Comparison of ENCODE assay signal across 22 cellular contexts in the genomic region with DNA sequence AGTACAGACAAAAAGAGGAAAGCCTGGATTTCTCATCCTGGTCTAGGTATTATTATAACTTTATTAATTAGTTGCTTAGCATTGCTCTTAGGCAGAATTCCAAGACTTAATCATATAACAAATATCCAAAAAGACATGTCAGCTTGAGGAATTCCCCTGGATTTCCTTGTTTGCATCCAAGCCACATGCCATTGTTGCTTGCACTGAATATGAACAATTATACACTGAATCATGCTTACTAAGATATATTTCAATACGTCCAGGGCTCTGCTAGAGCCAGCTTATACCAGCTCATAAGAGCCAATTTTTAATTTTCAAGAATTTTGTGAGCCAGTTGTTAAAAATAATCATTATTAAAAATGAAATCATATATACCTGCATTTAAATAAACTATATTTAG. TPM values are rescaled to one million over a fixed set of nuclear protein-coding genes. Genes with fewer than 3 reads are reported as not detected.
DNase-seq lines count a peak whose midpoint lies in the region; ATAC-seq and TF ChIP-seq lines count a peak whose summit lies in the region.
"Had no signal": no experiment of that assay in that cellular context is flagged by ENCODE, and none has a peak within 500 bp of the region (broad histone marks: within the 10 kb centered on the region; RNA-seq: fewer than 3 reads in every experiment).

No MANE protein-coding gene starts in this region.

- no peak overlapping the region for H3K27ac ChIP-seq in coronary artery
- H3K27ac ChIP-seq: 22Rv1, esophagus muscularis mucosa, HL-60, ovary, upper lobe of left lung had no signal

- H3K27ac Mint-ChIP-seq in stimulated activated memory B cell treated with anti-CD40 and anti-IgM and Interleukin-4, amounts not matched to agents 10 μg/mL and 1 μg/mL and 100 μg/mL, for 72 hours = peak overlapping the region; percentile 16
- H3K27ac Mint-ChIP-seq: activated naive CD4-positive, alpha-beta T cell treated with anti-CD3 and anti-CD28 coated beads, Interleukin-2, amount 50 U/mL, for 24 hours had no signal

- H3K4me1 Mint-ChIP-seq in stimulated activated memory B cell treated with anti-CD40 and anti-IgM and Interleukin-4, amounts not matched to agents 10 μg/mL and 1 μg/mL and 100 μg/mL, for 72 hours = peaks cover 40% of the 10 kb centered on the region
- H3K4me1 Mint-ChIP-seq: activated naive CD4-positive, alpha-beta T cell treated with anti-CD3 and anti-CD28 coated beads, Interleukin-2, amount 50 U/mL, for 24 hours had no signal

- H3K4me3 ChIP-seq in fibroblast of the aortic adventitia (ENCODE audit: low read depth, low read length) (no peak overlapping the region), coronary artery (no peak overlapping the region)
- H3K4me3 ChIP-seq: esophagus muscularis mucosa, HAP-1, ovary, smooth muscle cell, upper lobe of left lung had no signal

- ATAC-seq in stimulated activated memory B cell treated with anti-CD40 and anti-IgM and Interleukin-4, amounts not matched to agents 10 μg/mL and 1 μg/mL and 100 μg/mL, for 72 hours = no peak

- no peaks in the 10 kb centered on the region for H3K27me3 Mint-ChIP-seq in stimulated activated memory B cell treated with anti-CD40 and anti-IgM and Interleukin-4, amounts not matched to agents 10 μg/mL and 1 μg/mL and 100 μg/mL, for 72 hours
- H3K27me3 Mint-ChIP-seq: activated naive CD4-positive, alpha-beta T cell treated with anti-CD3 and anti-CD28 coated beads, Interleukin-2, amount 50 U/mL, for 24 hours; B cell; naive B cell had no signal

- peak; percentile 30 for DNase-seq in DMS53 (lab: John Stamatoyannopoulos, UW)
- no peak for DNase-seq in DMS53 treated with DMSO at 0.1 percent for 48 hours (lab: John Stamatoyannopoulos, UW; ENCODE audit: unreplicated experiment)
- peak; percentile 22 for DNase-seq in astrocyte of the hippocampus (ENCODE audit: low read depth, low spot score)
- DNase-seq in fibroblast of the aortic adventitia (ENCODE audit: low read depth) = peak; percentile 69
- DNase-seq in NCI-H748 treated with DMSO at 0.1 percent for 48 hours (lab: John Stamatoyannopoulos, UW) = no peak
- DNase-seq in NCI-H2196 treated with DMSO at 0.1 percent for 48 hours (lab: John Stamatoyannopoulos, UW; ENCODE audit: unreplicated experiment) = no peak
- DNase-seq in coronary artery (ENCODE audit: low spot score) = no peak
- DNase-seq: naive B cell; NCI-H1930; NCI-H510A; ovary; Right ventricle myocardium superior; stimulated activated CD4-positive, alpha-beta T cell treated with anti-CD3 and anti-CD28 coated beads, Interleukin-4, amount 100 ng/mL, for 1 hour; upper lobe of left lung had no signal

- H3K9me3 Mint-ChIP-seq in stimulated activated memory B cell treated with anti-CD40 and anti-IgM and Interleukin-4, amounts not matched to agents 10 μg/mL and 1 μg/mL and 100 μg/mL, for 72 hours = peaks cover 17% of the 10 kb centered on the region

- TF ChIP-seq CTCF in fibroblast of the aortic adventitia (IDR thresholded peaks at IDR 0.05; ENCODE audit: insufficient read depth, low read length) (no peak), coronary artery (IDR thresholded peaks at IDR 0.05) (no peak)

- H3K4me3 Mint-ChIP-seq in stimulated activated memory B cell treated with anti-CD40 and anti-IgM and Interleukin-4, amounts not matched to agents 10 μg/mL and 1 μg/mL and 100 μg/mL, for 72 hours = no peak overlapping the region
- H3K4me3 Mint-ChIP-seq: activated naive CD4-positive, alpha-beta T cell treated with anti-CD3 and anti-CD28 coated beads, Interleukin-2, amount 50 U/mL, for 24 hours; B cell; naive B cell had no signal

- H3K36me3 Mint-ChIP-seq in stimulated activated memory B cell treated with anti-CD40 and anti-IgM and Interleukin-4, amounts not matched to agents 10 μg/mL and 1 μg/mL and 100 μg/mL, for 72 hours = peaks cover 35% of the 10 kb centered on the region

RNA-seq across cellular contexts. Expression of gene TLR10, which starts 5.5 kb away (rescaled TPM):
- not detected in 2 replicates for total RNA-seq in fibroblast of the aortic adventitia (ENCODE audit: low replicate concordance)
- total RNA-seq: Right ventricle myocardium superior, smooth muscle cell had no signal

RNA-seq across cellular contexts. Expression of gene TLR1, which starts 16.3 kb away (rescaled TPM):
- total RNA-seq in fibroblast of the aortic adventitia (ENCODE audit: low replicate concordance) = 3.2 and 3.5 TPM in 2 replicates

Comparison
In these comparisons a context has a peak if more than half of its experiments do, and no peak if none do; other contexts are left out.
1. DNase-seq: peak in DMS53 (single experiment), astrocyte of the hippocampus (single experiment) and fibroblast of the aortic adventitia (single experiment); none in DMS53 treated with DMSO at 0.1 percent for 48 hours (single experiment), NCI-H748 treated with DMSO at 0.1 percent for 48 hours (single experiment), NCI-H2196 treated with DMSO at 0.1 percent for 48 hours (single experiment) and coronary artery (single experiment).